Comparison of ENCODE assay signal across 8 cellular contexts in genomic region chr22:37229012-37229804, GRCh38. TPM values are rescaled to one million over a fixed set of nuclear protein-coding genes. Genes with fewer than 3 reads are reported as not detected.
DNase-seq lines count a peak whose midpoint lies in the region; ATAC-seq lines count a peak whose summit lies in the region.

No MANE protein-coding gene starts in this region.

- peak; percentile 22 for ATAC-seq in left colon
- no peak for ATAC-seq in GM18873 (IDR thresholded peaks at IDR 0.05; ENCODE audit: low FRiP score, unreplicated experiment)
- no peak for ATAC-seq in GM21526 (IDR thresholded peaks at IDR 0.05; ENCODE audit: low FRiP score, unreplicated experiment)

- peak; percentile 76 for DNase-seq in AG08396 (ENCODE audit: low spot score)
- peak; percentile 69 for DNase-seq in HK-2 (ENCODE audit: unreplicated experiment)
- DNase-seq in activated T-cell treated with anti-CD3 and anti-CD28 coated beads, Interleukin-2, amount 50 U/mL, for 48 hours = peak; percentile 66 to 69
- no peak for DNase-seq in left colon
- DNase-seq in NCI-H1930 (lab: John Stamatoyannopoulos, UW) = no peak
- no peak for DNase-seq in DMS153 treated with DMSO at 0.1 percent for 48 hours (lab: John Stamatoyannopoulos, UW; ENCODE audit: unreplicated experiment)

- intact Hi-C loops in left colon (cut with DNase I, micrococcal nuclease) = no loop called here

RNA-seq across cellular contexts. Expression of gene RAC2, which starts 14.9 kb away (rescaled TPM):
- 10 to 100 TPM; 20.9 to 22.6 TPM for total RNA-seq in left colon

RNA-seq across cellular contexts. Expression of gene SSTR3, which starts 16.9 kb away (rescaled TPM):
- total RNA-seq in left colon = under 1 TPM in 1 of 2 donors, not detected in 1; 0.17 TPM

RNA-seq across cellular contexts. Expression of gene C1QTNF6, which starts 41.2 kb away (rescaled TPM):
- 10 to 100 TPM in 1 of 2 donors, 1 to 10 TPM in 1; 9.9 to 14.2 TPM for total RNA-seq in left colon

RNA-seq across cellular contexts. Expression of gene CYTH4, which starts 53.1 kb away (rescaled TPM):
- 10 to 100 TPM in 1 of 2 donors, 1 to 10 TPM in 1; 2.6 to 10.4 TPM for total RNA-seq in left colon

Comparison
In these comparisons a context has a peak if more than half of its experiments do, and no peak if none do; other contexts are left out.
1. DNase-seq: peak in AG08396 (single experiment), HK-2 (single experiment) and activated T-cell treated with anti-CD3 and anti-CD28 coated beads, Interleukin-2, amount 50 U/mL, for 48 hours (2 of 2); none in left colon (0 of 2), NCI-H1930 (0 of 2) and DMS153 treated with DMSO at 0.1 percent for 48 hours (single experiment).